Comparison of ENCODE assay signal across 34 cellular contexts in genomic region chr19:9250630-9251029, GRCh38.
"Had no signal": no experiment of that assay in that cellular context is flagged by ENCODE, and none has a peak within 500 bp of the region (broad histone marks: within the 10 kb centered on the region; RNA-seq: fewer than 3 reads in every experiment).

TSS of gene OR7E24 (plus strand) at chr19:9250930. CDS start at chr19:9251044, 114 bp downstream.

- H3K4me3 ChIP-seq: MG63 had no signal

- H3K27me3 ChIP-seq: MG63 had no signal

- H3K9ac ChIP-seq: KMS-11 had no signal

- H3K36me3 ChIP-seq: MG63 had no signal

- DNase-seq: Karpas-422, Kasumi-1, MG63, MM.1S, MV-4-11, NCI-H1048, NCI-H1092, NCI-H1092 treated with DMSO at 0.1 percent for 48 hours, NCI-H1105, NCI-H1105 treated with DMSO at 0.1 percent for 48 hours, NCI-H1417, NCI-H1417 treated with DMSO at 0.1 percent for 48 hours, NCI-H1436, NCI-H1436 treated with DMSO at 0.1 percent for 48 hours, NCI-H146, NCI-H1694, NCI-H1694 treated with DMSO at 0.1 percent for 48 hours, NCI-H187, NCI-H187 treated with DMSO at 0.1 percent for 48 hours, NCI-H1930, NCI-H2029, NCI-H2029 treated with DMSO at 0.1 percent for 48 hours, NCI-H2081, NCI-H2081 treated with DMSO at 0.1 percent for 48 hours, NCI-H2107, NCI-H2171, NCI-H2171 treated with DMSO at 0.1 percent for 48 hours, NCI-H2227 treated with DMSO at 0.1 percent for 48 hours, NCI-H226, NCI-H345, NCI-H446, NCI-H446 treated with DMSO at 0.1 percent for 48 hours, NCI-H510A had no signal

- H3K27ac ChIP-seq: KMS-11 had no signal

- H3K4me2 ChIP-seq: KMS-11 had no signal
